ENCODE assay signal across 13 cellular contexts in the genomic region with DNA sequence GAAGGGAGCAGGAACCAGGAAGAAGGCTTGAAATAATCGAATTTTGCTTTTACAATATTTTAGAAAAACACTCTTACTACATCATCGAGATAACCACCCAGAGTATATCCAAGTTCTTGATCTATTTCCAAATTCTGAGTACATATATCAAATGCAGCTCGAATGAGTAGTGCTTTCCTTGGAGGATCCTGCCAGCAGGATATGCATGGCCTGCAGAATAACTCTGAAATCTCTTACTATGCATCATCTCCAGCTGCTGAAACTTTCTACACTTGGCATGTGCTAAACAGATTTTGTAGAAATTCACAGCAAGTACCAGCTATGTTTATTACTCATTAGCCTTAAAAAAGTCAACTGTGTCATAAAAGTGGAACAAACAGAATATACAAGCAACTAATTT. TPM values are rescaled to one million over a fixed set of nuclear protein-coding genes. Genes with fewer than 3 reads are reported as not detected.
DNase-seq lines count a peak whose midpoint lies in the region; ATAC-seq, FAIRE-seq and TF ChIP-seq lines count a peak whose summit lies in the region.
"Had no signal": no experiment of that assay in that cellular context is flagged by ENCODE, and none has a peak within 500 bp of the region (broad histone marks: within the 10 kb centered on the region; RNA-seq: fewer than 3 reads in every experiment).

No MANE protein-coding gene starts in this region.

- H3K79me2 ChIP-seq in astrocyte (ENCODE audit: insufficient read depth, low read length): no peaks in the 10 kb centered on the region

- H3K4me1 ChIP-seq in astrocyte (ENCODE audit: insufficient read depth, low read length) (peaks cover 34% of the 10 kb centered on the region), tibial artery (peaks cover 0 to 35% (median 14%) of the 10 kb centered on the region in 4 donors), uterus (no peaks in the 10 kb centered on the region)

- H3K36me3 ChIP-seq in astrocyte (ENCODE audit: insufficient read depth, low read length): no peaks in the 10 kb centered on the region
- H3K36me3 ChIP-seq in tibial artery: no peaks in the 10 kb centered on the region
- H3K36me3 ChIP-seq in uterus: no peaks in the 10 kb centered on the region
- H3K36me3 ChIP-seq: WERI-Rb-1 had no signal

- no peak for ATAC-seq in GM21447 (IDR thresholded peaks at IDR 0.05; ENCODE audit: unreplicated experiment)
- ATAC-seq: naive thymus-derived CD8-positive, alpha-beta T cell had no signal

- peak overlapping the region; percentile 76 for H3K27ac Mint-ChIP-seq in astrocyte (ENCODE audit: unreplicated experiment)

- H3K9ac ChIP-seq in astrocyte (ENCODE audit: low read length): no peak overlapping the region

- intact Hi-C loops in tibial artery (cut with DNase I; ENCODE audit: low total_unique reads) (loop anchor here (10.0 kb wide), 1 partner anchor 219 kb away; no protein-coding TSS in a partner anchor), uterus (cut with DNase I; ENCODE audit: low total_unique reads) (loop anchor here (10.0 kb wide), 1 partner anchor 329 kb away; no protein-coding TSS in a partner anchor)

- H3K27me3 Mint-ChIP-seq in astrocyte (ENCODE audit: low read depth, unreplicated experiment): no peaks in the 10 kb centered on the region
- H3K27me3 Mint-ChIP-seq: naive thymus-derived CD8-positive, alpha-beta T cell had no signal

- H3K27me3 ChIP-seq in astrocyte (ENCODE audit: insufficient read depth, low read length): no peaks in the 10 kb centered on the region
- no peaks in the 10 kb centered on the region for H3K27me3 ChIP-seq in tibial artery
- no peaks in the 10 kb centered on the region for H3K27me3 ChIP-seq in uterus

- no peak for TF ChIP-seq CTCF in HFF-Myc (IDR thresholded peaks at IDR 0.05; ENCODE audit: low read depth, low read length, missing control alignments)
- TF ChIP-seq CTCF in astrocyte (IDR thresholded peaks at IDR 0.05; ENCODE audit: insufficient read depth, low read depth, low read length): no peak
- TF ChIP-seq CTCF in foreskin fibroblast (IDR thresholded peaks at IDR 0.05; ENCODE audit: low read depth, low read length): no peak
- no peak for TF ChIP-seq CTCF in tibial artery (IDR thresholded peaks at IDR 0.05)
- no peak for TF ChIP-seq CTCF in uterus (IDR thresholded peaks at IDR 0.05)

- no peaks in the 10 kb centered on the region for H3K9me3 Mint-ChIP-seq in astrocyte (ENCODE audit: unreplicated experiment)
- H3K9me3 Mint-ChIP-seq: naive thymus-derived CD8-positive, alpha-beta T cell had no signal

- no peaks in the 10 kb centered on the region for H3K36me3 Mint-ChIP-seq in astrocyte (ENCODE audit: low read depth, unreplicated experiment)

- no peaks in the 10 kb centered on the region for H4K20me1 ChIP-seq in astrocyte (ENCODE audit: insufficient read depth, low read length)

- H3K4me3 ChIP-seq in HFF-Myc (replicated peaks; ENCODE audit: low read depth, low read length): no peak overlapping the region
- H3K4me3 ChIP-seq in astrocyte (ENCODE audit: insufficient read depth, low read depth, low read length): no peak overlapping the region
- H3K4me3 ChIP-seq in foreskin fibroblast (ENCODE audit: low read depth in 1 of 2, low read length in 2 of 2): no peak overlapping the region
- H3K4me3 ChIP-seq in tibial artery: no peak overlapping the region
- H3K4me3 ChIP-seq in uterus: no peak overlapping the region

- H3K27ac ChIP-seq in astrocyte (ENCODE audit: low read depth, low read length) (peak overlapping the region; percentile 13), tibial artery (peak overlapping the region; percentile 16 to 41), uterus (no peak overlapping the region)
- H3K27ac ChIP-seq: WERI-Rb-1 had no signal

- DNase-seq in HFF-Myc (ENCODE audit: extremely low read depth, low read depth): peak; percentile 54
- peak; percentile 87 for DNase-seq in astrocyte (ENCODE audit: low read depth)
- DNase-seq in foreskin fibroblast: peak; percentile 88 to 94
- no peak for DNase-seq in tibial artery
- DNase-seq in HUDEP-2 (lab: John Stamatoyannopoulos, UW; ENCODE audit: unreplicated experiment in 76 of 76): no peak
- no peak for DNase-seq in uterus
- DNase-seq: activated gamma-delta T cell treated with Interleukin-2 at 50 U/mL for 16 hours; central memory CD4-positive, alpha-beta T cell; right cardiac atrium; stimulated activated naive CD4-positive, alpha-beta T cell had no signal

- H3K9me3 ChIP-seq in astrocyte (ENCODE audit: insufficient read depth, low read depth, low read length): no peaks in the 10 kb centered on the region
- H3K9me3 ChIP-seq in tibial artery: no peaks in the 10 kb centered on the region
- no peaks in the 10 kb centered on the region for H3K9me3 ChIP-seq in uterus

- peaks cover 24% of the 10 kb centered on the region for H3K4me1 Mint-ChIP-seq in astrocyte (ENCODE audit: low read depth, unreplicated experiment)
- H3K4me1 Mint-ChIP-seq: naive thymus-derived CD8-positive, alpha-beta T cell had no signal

- no peak overlapping the region for H3K4me3 Mint-ChIP-seq in astrocyte (ENCODE audit: unreplicated experiment)
- H3K4me3 Mint-ChIP-seq: naive thymus-derived CD8-positive, alpha-beta T cell had no signal

- H2AFZ ChIP-seq in astrocyte (ENCODE audit: low read depth, low read length): no peak overlapping the region

- no peak for TF ChIP-seq POLR2A in uterus (IDR thresholded peaks at IDR 0.05)

- FAIRE-seq in astrocyte (lab: Jason Lieb, UNC): peak; percentile 88

- peak overlapping the region; percentile 3 for H3K4me2 ChIP-seq in astrocyte (ENCODE audit: low read length)

RNA-seq across cellular contexts. Expression of a gene that starts 44.0 kb away (rescaled TPM):
- 15.5 and 21.1 TPM in 2 replicates for total RNA-seq in astrocyte
- total RNA-seq in uterus: 10 to 100 TPM; 34.8 to 91.3 (median 56.7) TPM

Comparison
In these comparisons a context has a peak if more than half of its experiments do, and no peak if none do; other contexts are left out.
1. DNase-seq: peak in HFF-Myc (single experiment), astrocyte (single experiment) and foreskin fibroblast (2 of 2); none in tibial artery (0 of 2), HUDEP-2 (0 of 76) and uterus (0 of 2).
2. H3K27ac ChIP-seq: peak in astrocyte (single experiment) and tibial artery (2 of 2); none in uterus (0 of 2).